Comparison of ENCODE assay signal across 8 cellular contexts in genomic region chr20:33262658-33263065, GRCh38. TPM values are rescaled to one million over a fixed set of nuclear protein-coding genes. Genes with fewer than 3 reads are reported as not detected.
A peak's percentile ranks its signal among the peaks of the same experiment; 100 is the strongest.
DNase-seq lines count a peak whose midpoint lies in the region; ATAC-seq and TF ChIP-seq lines count a peak whose summit lies in the region.

No MANE protein-coding gene starts in this region.

- no peaks in the 10 kb centered on the region for H3K27me3 ChIP-seq in H7 (ENCODE audit: control insufficient read depth, insufficient read depth, low read length)
- peaks cover 0 to 12% of the 10 kb centered on the region in 2 donors for H3K27me3 ChIP-seq in left lung

- no peaks in the 10 kb centered on the region for H3K36me3 ChIP-seq in H7 (replicated peaks; ENCODE audit: control insufficient read depth, insufficient read depth, low read length)
- no peaks in the 10 kb centered on the region for H3K36me3 ChIP-seq in left lung

- TF ChIP-seq CTCF in CD14-positive monocyte (IDR thresholded peaks at IDR 0.05) (peak; percentile 76), brain (conservative IDR thresholded peaks at IDR 0.05) (peak; percentile 70 to 76), left lung (IDR thresholded peaks at IDR 0.05) (peak in 1 of 2 donors; percentile 49)

- H3K27me3 Mint-ChIP-seq in CD14-positive monocyte (ENCODE audit: low read depth in 3 of 3) (no peaks in the 10 kb centered on the region), brain (peaks cover 7% of the 10 kb centered on the region)

- H3K4me3 ChIP-seq in H7 (ENCODE audit: insufficient read depth, low read depth, low read length) = no peak overlapping the region
- no peak overlapping the region for H3K4me3 ChIP-seq in left lung

- ATAC-seq in left lung (peak; percentile 95), HG02938 (IDR thresholded peaks at IDR 0.05; ENCODE audit: unreplicated experiment) (no peak), GM19467 (IDR thresholded peaks at IDR 0.05; ENCODE audit: unreplicated experiment) (no peak), GM18502 (IDR thresholded peaks at IDR 0.05; ENCODE audit: poor library complexity, unreplicated experiment) (no peak)

- peaks cover 0 to 9% of the 10 kb centered on the region in 2 donors for H3K4me1 ChIP-seq in left lung

- peak overlapping the region in 1 of 2 donors; percentile 67 for H3K27ac ChIP-seq in left lung

- peaks cover 56% of the 10 kb centered on the region for H3K4me1 Mint-ChIP-seq in CD14-positive monocyte
- peaks cover 18% of the 10 kb centered on the region for H3K4me1 Mint-ChIP-seq in brain

- peaks cover 0 to 7% of the 10 kb centered on the region in 2 donors for H3K9me3 ChIP-seq in left lung

- H3K36me3 Mint-ChIP-seq in CD14-positive monocyte (no peaks in the 10 kb centered on the region), brain (no peaks in the 10 kb centered on the region)

- peak overlapping the region; percentile 83 to 97 (median 94) for H3K27ac Mint-ChIP-seq in CD14-positive monocyte
- peak overlapping the region; percentile 19 to 77 (median 67) for H3K27ac Mint-ChIP-seq in brain

- intact Hi-C loops in CD14-positive monocyte (cut with micrococcal nuclease) (no loop called here), left lung (cut with DNase I) (no loop called here)

- DNase-seq in CD14-positive monocyte (ENCODE audit: low spot score) (no peak), H7 (peak; percentile 67), NCI-H748 treated with DMSO at 0.1 percent for 48 hours (lab: John Stamatoyannopoulos, UW) (peak; percentile 26), left lung (no peak)

- H3K9me3 Mint-ChIP-seq in CD14-positive monocyte (peaks cover 4 to 19% (median 12%) of the 10 kb centered on the region in 7 donors), brain (no peaks in the 10 kb centered on the region)

- H3K4me3 Mint-ChIP-seq in CD14-positive monocyte (peak overlapping the region; percentile 45 to 80), brain (peak overlapping the region in 1 of 5 experiments; percentile 12)

RNA-seq across cellular contexts. Expression of gene BPIFB1, which starts 20.4 kb away (rescaled TPM):
- polyA plus RNA-seq in CD14-positive monocyte (not detected), brain (ENCODE audit: insufficient read depth, low read depth, low replicate concordance) (not detected)
- not detected in 2 replicates for total RNA-seq in H7 (2014; rRNA removed; shearing (Covaris generic))
- total RNA-seq in left lung = 100 to 1,000 TPM in 1 of 2 donors, under 1 TPM in 1; 0.23 to 121 TPM

RNA-seq across cellular contexts. Expression of gene BPIFA1, which starts 26.9 kb away (rescaled TPM):
- polyA plus RNA-seq in CD14-positive monocyte (not detected), brain (ENCODE audit: insufficient read depth, low read depth, low replicate concordance) (not detected)
- total RNA-seq in H7 (2014; rRNA removed; shearing (Covaris generic)) = not detected in 2 replicates
- 1 to 10 TPM in 1 of 2 donors, not detected in 1; 9.2 TPM for total RNA-seq in left lung

RNA-seq across cellular contexts. Expression of gene BPIFA3, which starts 45.5 kb away (rescaled TPM):
- polyA plus RNA-seq in CD14-positive monocyte = not detected
- total RNA-seq in H7 (2014; rRNA removed; shearing (Covaris generic)) = not detected in 2 replicates
- not detected for polyA plus RNA-seq in brain (ENCODE audit: insufficient read depth, low read depth, low replicate concordance)
- total RNA-seq in left lung = not detected

Comparison
In these comparisons a context has a peak if more than half of its experiments do, and no peak if none do; other contexts are left out.
1. DNase-seq: peak in H7 (single experiment) and NCI-H748 treated with DMSO at 0.1 percent for 48 hours (single experiment); none in CD14-positive monocyte (single experiment) and left lung (0 of 2).